In the genomic region with DNA sequence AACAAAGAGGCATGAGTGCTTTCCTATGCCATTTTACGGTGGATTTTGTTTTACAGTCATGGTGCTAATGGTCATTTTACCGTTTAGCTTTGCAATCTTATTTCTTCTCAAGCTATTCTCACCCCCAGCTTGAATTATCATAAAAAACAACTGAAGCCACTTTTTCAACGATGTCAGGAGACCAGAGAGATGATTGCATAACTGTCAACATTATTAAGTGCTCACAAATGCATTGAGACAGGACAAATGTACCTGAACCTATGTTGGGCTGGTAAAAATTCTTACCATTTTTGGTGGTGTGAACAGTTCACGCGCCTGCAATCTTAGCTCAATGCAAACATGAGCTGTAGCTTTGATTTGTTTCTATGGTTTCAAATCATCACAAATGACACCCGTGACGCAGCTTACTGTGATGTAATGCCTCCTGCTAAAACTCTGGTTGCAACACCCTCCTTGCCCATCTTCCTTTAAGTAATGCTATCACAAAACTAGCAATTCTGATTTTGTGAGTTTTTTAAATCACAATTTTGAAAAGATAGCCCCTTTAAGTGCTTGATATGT, we compare ENCODE assay signal across 1 cellular context.
TF ChIP-seq lines count a peak whose summit lies in the region.

No MANE protein-coding gene starts in this region.

TF ChIP-seq in K562, 482 proteins besides CTCF, POLR2A, EP300 and RAD21:
- TF ChIP-seq, protein P1, sequence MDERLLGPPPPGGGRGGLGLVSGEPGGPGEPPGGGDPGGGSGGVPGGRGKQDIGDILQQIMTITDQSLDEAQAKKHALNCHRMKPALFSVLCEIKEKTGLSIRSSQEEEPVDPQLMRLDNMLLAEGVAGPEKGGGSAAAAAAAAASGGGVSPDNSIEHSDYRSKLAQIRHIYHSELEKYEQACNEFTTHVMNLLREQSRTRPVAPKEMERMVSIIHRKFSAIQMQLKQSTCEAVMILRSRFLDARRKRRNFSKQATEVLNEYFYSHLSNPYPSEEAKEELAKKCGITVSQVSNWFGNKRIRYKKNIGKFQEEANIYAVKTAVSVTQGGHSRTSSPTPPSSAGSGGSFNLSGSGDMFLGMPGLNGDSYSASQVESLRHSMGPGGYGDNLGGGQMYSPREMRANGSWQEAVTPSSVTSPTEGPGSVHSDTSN (CRISPR knock-in tag; IDR thresholded peaks at IDR 0.05; ENCODE audit: low read depth), result no peak
- TF ChIP-seq, protein P1 (tag; conservative IDR thresholded peaks at IDR 0.05; ENCODE audit: low read depth), result 0 out of 2 replicates have a peak, but pooled peaks have one; percentile 16
- TF ChIP-seq CREM (IDR thresholded peaks at IDR 0.05; ENCODE audit: low read depth) (peak; percentile 31; the same call in 1 of the 2 replicates), TSC22D4 (tag; IDR thresholded peaks at IDR 0.05) (no peak), CEBPG (CRISPR knock-in tag; IDR thresholded peaks at IDR 0.05) (no peak), CEBPG (tag; conservative IDR thresholded peaks at IDR 0.05 in 1 of 2, IDR thresholded peaks at IDR 0.05 in 1 of 2) (peak; percentile 19 to 50; a peak in 3 of 4 replicates), CC2D1A (IDR thresholded peaks at IDR 0.05) (no peak), FOXK1 (CRISPR knock-in tag; IDR thresholded peaks at IDR 0.05; ENCODE audit: borderline replicate concordance) (no peak), RFX1 (IDR thresholded peaks at IDR 0.05) (peak; percentile 34; the same call in 1 of the 2 replicates), CEBPB (tag; IDR thresholded peaks at IDR 0.05) (peak; percentile 80), KDM1A (IDR thresholded peaks at IDR 0.05) (peak in 1 of 2 experiments; percentile 33; a peak in 1 of 4 replicates)
- TF ChIP-seq, protein P2, sequence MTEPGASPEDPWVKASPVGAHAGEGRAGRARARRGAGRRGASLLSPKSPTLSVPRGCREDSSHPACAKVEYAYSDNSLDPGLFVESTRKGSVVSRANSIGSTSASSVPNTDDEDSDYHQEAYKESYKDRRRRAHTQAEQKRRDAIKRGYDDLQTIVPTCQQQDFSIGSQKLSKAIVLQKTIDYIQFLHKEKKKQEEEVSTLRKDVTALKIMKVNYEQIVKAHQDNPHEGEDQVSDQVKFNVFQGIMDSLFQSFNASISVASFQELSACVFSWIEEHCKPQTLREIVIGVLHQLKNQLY (CRISPR knock-in tag; conservative IDR thresholded peaks at IDR 0.05), result 0 out of 4 replicates have a peak, but pooled peaks of 1 of the 2 experiments have one; percentile 46
